In the genomic region with DNA sequence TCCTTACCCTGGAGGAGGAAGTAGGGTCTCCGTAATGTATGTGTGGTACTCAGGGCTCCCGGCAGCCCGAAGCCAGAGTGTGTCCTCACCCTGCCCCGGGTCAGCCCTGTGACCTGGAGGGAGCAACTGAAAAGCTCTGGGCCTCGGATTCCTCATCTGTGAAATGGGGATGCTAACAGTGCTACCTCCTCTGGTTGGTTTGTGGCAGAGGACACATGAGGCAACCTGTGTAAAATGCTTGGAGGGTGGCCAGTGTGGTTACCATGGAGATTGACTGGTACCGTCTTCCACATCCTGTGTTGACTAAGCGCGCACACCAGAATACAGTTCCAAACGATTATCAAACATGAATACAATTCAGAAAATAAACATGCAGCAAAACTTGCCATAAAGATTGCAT, we compare ENCODE assay signal across 8 cellular contexts.
DNase-seq lines count a peak whose midpoint lies in the region; ATAC-seq and TF ChIP-seq lines count a peak whose summit lies in the region.

No MANE protein-coding gene starts in this region.

- CTCF ChIA-PET in activated B cell treated with CpG ODN at 0.5 μM for 24 hours (lab: Charles Lee) (no interaction called here), HEK293T (lab: Yijun Ruan, JAX) (no interaction called here)

- DNase-seq in HT1080 (ENCODE audit: low read depth) (peak; percentile 79), activated B cell treated with CpG ODN at 0.5 μM for 24 hours (no peak), HEK293T (ENCODE audit: extremely low spot score) (no peak), CD14-positive monocyte (ENCODE audit: low spot score) (no peak)
- peak; percentile 85 for DNase-seq in central memory CD4-positive, alpha-beta T cell
- DNase-seq in stimulated activated CD4-positive, alpha-beta T cell treated with anti-CD3 and anti-CD28 coated beads, Interleukin-2, amount 100 ng/mL, for 24 hours = peak; percentile 62 to 70

- H3K4me3 Mint-ChIP-seq in activated B cell treated with CpG ODN at 0.5 μM for 24 hours (no peak overlapping the region), CD14-positive monocyte (no peak overlapping the region)

- ATAC-seq in activated B cell treated with CpG ODN at 0.5 μM for 24 hours (ENCODE audit: low read depth) (peak; percentile 28), GM21447 (IDR thresholded peaks at IDR 0.05; ENCODE audit: unreplicated experiment) (no peak), GM18519 (IDR thresholded peaks at IDR 0.05; ENCODE audit: low FRiP score, unreplicated experiment) (no peak)

- H3K27me3 Mint-ChIP-seq in activated B cell treated with CpG ODN at 0.5 μM for 24 hours (peaks cover 4% of the 10 kb centered on the region), CD14-positive monocyte (ENCODE audit: low read depth in 3 of 3) (peaks cover 3 to 6% (median 6%) of the 10 kb centered on the region in 3 donors)

- H3K9me3 Mint-ChIP-seq in activated B cell treated with CpG ODN at 0.5 μM for 24 hours (no peaks in the 10 kb centered on the region), CD14-positive monocyte (peaks cover 0 to 6% (median 2%) of the 10 kb centered on the region in 7 donors)

- H3K27ac Mint-ChIP-seq in activated B cell treated with CpG ODN at 0.5 μM for 24 hours (no peak overlapping the region), CD14-positive monocyte (no peak overlapping the region)

- TF ChIP-seq CTCF in activated B cell treated with CpG ODN at 0.5 μM for 24 hours (IDR thresholded peaks at IDR 0.05) = no peak
- no peak for TF ChIP-seq CTCF in CD14-positive monocyte (IDR thresholded peaks at IDR 0.05)

- POLR2A ChIA-PET in activated B cell treated with CpG ODN at 0.5 μM for 24 hours (lab: Charles Lee) = interaction anchor here (0.7 to 1.6 kb wide), 2 partner anchors 26 to 164 kb away, joined by 3 read pairs; a partner anchor contains a TSS
- POLR2A ChIA-PET in HEK293T (lab: Yijun Ruan, JAX) = no interaction called here

- H3K4me1 Mint-ChIP-seq in activated B cell treated with CpG ODN at 0.5 μM for 24 hours (peaks cover 2% of the 10 kb centered on the region), CD14-positive monocyte (peaks cover 6% of the 10 kb centered on the region)

- intact Hi-C loops in activated B cell treated with CpG ODN at 0.5 μM for 24 hours (cut with micrococcal nuclease) = no loop called here
- intact Hi-C loops in CD14-positive monocyte (cut with micrococcal nuclease) = no loop called here

- no peaks in the 10 kb centered on the region for H3K36me3 Mint-ChIP-seq in activated B cell treated with CpG ODN at 0.5 μM for 24 hours (ENCODE audit: low read depth)
- H3K36me3 Mint-ChIP-seq in CD14-positive monocyte = no peaks in the 10 kb centered on the region

TF ChIP-seq in HEK293T, 16 proteins besides CTCF, POLR2A, EP300 and RAD21:
- TF ChIP-seq NFRKB (IDR thresholded peaks at IDR 0.05) (no peak), ARNT (IDR thresholded peaks at IDR 0.05) (no peak), SP1 (IDR thresholded peaks at IDR 0.05) (no peak), BHLHE40 (IDR thresholded peaks at IDR 0.05; ENCODE audit: borderline replicate concordance) (no peak), TARDBP (IDR thresholded peaks at IDR 0.05) (no peak), ELF4 (IDR thresholded peaks at IDR 0.05) (no peak), L3MBTL2 (conservative IDR thresholded peaks at IDR 0.05) (no peak), HDGF (IDR thresholded peaks at IDR 0.05; ENCODE audit: borderline replicate concordance) (no peak), LEF1 (IDR thresholded peaks at IDR 0.05; ENCODE audit: borderline replicate concordance) (no peak), FOXK2 (IDR thresholded peaks at IDR 0.05) (no peak), FOXM1 (IDR thresholded peaks at IDR 0.05; ENCODE audit: borderline replicate concordance) (no peak), ZNF384 (IDR thresholded peaks at IDR 0.05) (no peak), CTBP1 (IDR thresholded peaks at IDR 0.05; ENCODE audit: borderline replicate concordance) (no peak)
- TF ChIP-seq, protein P1, sequence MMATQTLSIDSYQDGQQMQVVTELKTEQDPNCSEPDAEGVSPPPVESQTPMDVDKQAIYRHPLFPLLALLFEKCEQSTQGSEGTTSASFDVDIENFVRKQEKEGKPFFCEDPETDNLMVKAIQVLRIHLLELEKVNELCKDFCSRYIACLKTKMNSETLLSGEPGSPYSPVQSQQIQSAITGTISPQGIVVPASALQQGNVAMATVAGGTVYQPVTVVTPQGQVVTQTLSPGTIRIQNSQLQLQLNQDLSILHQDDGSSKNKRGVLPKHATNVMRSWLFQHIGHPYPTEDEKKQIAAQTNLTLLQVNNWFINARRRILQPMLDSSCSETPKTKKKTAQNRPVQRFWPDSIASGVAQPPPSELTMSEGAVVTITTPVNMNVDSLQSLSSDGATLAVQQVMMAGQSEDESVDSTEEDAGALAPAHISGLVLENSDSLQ (IDR thresholded peaks at IDR 0.05) = no peak

Comparison
In these comparisons a context has a peak if more than half of its experiments do, and no peak if none do; other contexts are left out.
1. DNase-seq: peak in HT1080 (single experiment), central memory CD4-positive, alpha-beta T cell (single experiment) and stimulated activated CD4-positive, alpha-beta T cell treated with anti-CD3 and anti-CD28 coated beads, Interleukin-2, amount 100 ng/mL, for 24 hours (2 of 2); none in activated B cell treated with CpG ODN at 0.5 μM for 24 hours (single experiment), HEK293T (single experiment) and CD14-positive monocyte (single experiment).